ENCODE assay signal across 8 cellular contexts in the genomic region with DNA sequence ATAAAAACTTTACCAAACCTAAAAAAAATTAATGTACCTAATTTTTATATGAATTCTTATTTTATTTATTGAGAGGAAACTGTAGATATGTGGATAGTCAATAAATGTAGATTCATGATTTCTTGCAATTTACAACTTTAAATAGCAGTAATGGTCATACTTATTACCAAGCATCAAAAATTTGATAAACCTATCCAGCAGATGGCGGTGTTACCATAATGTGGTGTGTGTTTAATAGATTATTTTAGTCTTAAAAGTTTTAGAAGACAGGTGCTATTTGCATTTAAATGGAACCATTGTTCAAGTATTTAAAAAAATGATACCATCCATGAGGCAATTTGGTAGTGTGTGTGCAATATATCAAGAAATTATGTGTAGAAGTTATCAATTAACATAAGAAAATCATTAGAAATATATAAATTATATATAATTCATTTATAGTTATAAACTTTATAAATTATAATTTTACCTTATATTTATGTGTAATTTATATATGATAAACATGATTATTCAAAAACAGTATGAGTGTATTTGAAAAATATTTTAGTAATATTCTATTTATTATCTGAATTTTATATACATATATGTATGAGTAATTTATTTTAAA.
DNase-seq lines count a peak whose midpoint lies in the region; ATAC-seq, FAIRE-seq and TF ChIP-seq lines count a peak whose summit lies in the region.

No MANE protein-coding gene starts in this region.

- FAIRE-seq in colon (lab: Jason Lieb, UNC): peak; percentile 85

- H3K4me3 Mint-ChIP-seq in activated CD4-positive, alpha-beta T cell treated with anti-CD3 and anti-CD28 coated beads for 36 hours: no peak overlapping the region

- H2AK5ac ChIP-seq in neuronal stem cell (ENCODE audit: low read depth, low read length): no peak overlapping the region

- no peaks in the 10 kb centered on the region for H3K27me3 ChIP-seq in heart left ventricle
- H3K27me3 ChIP-seq in neuronal stem cell (ENCODE audit: control insufficient read depth in 3 of 3, insufficient read depth in 3 of 3, low read depth in 1 of 3, low read length in 3 of 3): no peaks in the 10 kb centered on the region

- no peaks in the 10 kb centered on the region for H3K27me3 Mint-ChIP-seq in activated CD4-positive, alpha-beta T cell treated with anti-CD3 and anti-CD28 coated beads for 36 hours

- no peaks in the 10 kb centered on the region for H3K4me1 ChIP-seq in heart left ventricle
- H3K4me1 ChIP-seq in neuronal stem cell (ENCODE audit: control insufficient read depth in 2 of 2, insufficient read depth in 1 of 2, low read depth in 1 of 2, low read length in 2 of 2): no peaks in the 10 kb centered on the region

- H3K4me1 Mint-ChIP-seq in activated CD4-positive, alpha-beta T cell treated with anti-CD3 and anti-CD28 coated beads for 36 hours: no peaks in the 10 kb centered on the region

- 8 to 16% (median 11%) methylated on average over 1 of the region's 1 CpG for WGBS in heart left ventricle, 4 donors
- WGBS in neuronal stem cell (ENCODE audit: extremely low coverage in 2 of 2, insufficient read length in 2 of 2, insufficient replicate concordance in 1 of 2), 2 donors: no CpG with 5 or more reads among the region's 1 CpG

- no peak overlapping the region for H4K8ac ChIP-seq in neuronal stem cell (ENCODE audit: low read depth, low read length)

- no peak overlapping the region for H2BK15ac ChIP-seq in neuronal stem cell (ENCODE audit: low read length)

- no peak overlapping the region for H3K4me2 ChIP-seq in neuronal stem cell (ENCODE audit: insufficient read depth, low read length, poor library complexity, severe bottlenecking)

- H3K4ac ChIP-seq in neuronal stem cell (ENCODE audit: low read length): no peak overlapping the region

- H2BK5ac ChIP-seq in neuronal stem cell (ENCODE audit: low read length): no peak overlapping the region

- CTCF ChIA-PET in activated CD4-positive, alpha-beta T cell treated with anti-CD3 and anti-CD28 coated beads for 36 hours (lab: Charles Lee): no interaction called here

- H4K91ac ChIP-seq in neuronal stem cell (ENCODE audit: low read depth, low read length, poor library complexity): no peak overlapping the region

- no peak overlapping the region for H2AFZ ChIP-seq in neuronal stem cell (ENCODE audit: low read length)

- H3K27ac ChIP-seq in heart left ventricle (no peak overlapping the region), neuronal stem cell (replicated peaks; ENCODE audit: low read length) (no peak overlapping the region)

- intact Hi-C loops in heart left ventricle (cut with DNase I): loop anchor here in 8 of 10 donors (5.0 to 10.0 kb wide), 4 partner anchors 1139 to 1342 kb away; no protein-coding TSS in a partner anchor
- intact Hi-C loops in Right ventricle myocardium inferior (cut with DNase I): loop anchor here (10.0 kb wide), 1 partner anchor 1342 kb away; no protein-coding TSS in a partner anchor
- intact Hi-C loops in activated CD4-positive, alpha-beta T cell treated with anti-CD3 and anti-CD28 coated beads for 36 hours (cut with DNase I, micrococcal nuclease): loop anchor here in 1 of 2 experiments (10.0 kb wide), 2 partner anchors 1022 to 1342 kb away; no protein-coding TSS in a partner anchor

- no peaks in the 10 kb centered on the region for H3K9me3 ChIP-seq in heart left ventricle
- no peaks in the 10 kb centered on the region for H3K9me3 ChIP-seq in neuronal stem cell (replicated peaks in 1 of 2; ENCODE audit: control insufficient read depth in 2 of 2, insufficient read depth in 1 of 2, low read depth in 1 of 2, low read length in 2 of 2)

- no peak overlapping the region for H3K9ac ChIP-seq in neuronal stem cell (ENCODE audit: low read depth, low read length, poor library complexity)

- H3K4me3 ChIP-seq in heart left ventricle (no peak overlapping the region), neuronal stem cell (ENCODE audit: low read length in 2 of 2) (no peak overlapping the region)

- no peaks in the 10 kb centered on the region for H3K36me3 ChIP-seq in heart left ventricle
- H3K36me3 ChIP-seq in neuronal stem cell (replicated peaks in 1 of 2; ENCODE audit: control insufficient read depth in 2 of 2, insufficient read depth in 2 of 2, low read length in 2 of 2): no peaks in the 10 kb centered on the region

- POLR2A ChIA-PET in activated CD4-positive, alpha-beta T cell treated with anti-CD3 and anti-CD28 coated beads for 36 hours (lab: Charles Lee): no interaction called here

- no peak overlapping the region for H2BK12ac ChIP-seq in neuronal stem cell (ENCODE audit: low read length)

- H2BK120ac ChIP-seq in neuronal stem cell (ENCODE audit: low read depth, low read length): no peak overlapping the region

- TF ChIP-seq POLR2A in heart left ventricle (IDR thresholded peaks at IDR 0.05): no peak

- H3K36me3 Mint-ChIP-seq in activated CD4-positive, alpha-beta T cell treated with anti-CD3 and anti-CD28 coated beads for 36 hours (ENCODE audit: low read depth): no peaks in the 10 kb centered on the region

- H3K27ac Mint-ChIP-seq in activated CD4-positive, alpha-beta T cell treated with anti-CD3 and anti-CD28 coated beads for 36 hours: no peak overlapping the region

- H3K23ac ChIP-seq in neuronal stem cell (ENCODE audit: low read depth, low read length, poor library complexity): no peak overlapping the region

- H3K18ac ChIP-seq in neuronal stem cell (ENCODE audit: low read length): no peak overlapping the region

- peaks cover 2% of the 10 kb centered on the region for H3K9me3 Mint-ChIP-seq in activated CD4-positive, alpha-beta T cell treated with anti-CD3 and anti-CD28 coated beads for 36 hours (ENCODE audit: low read depth)

- DNase-seq in heart left ventricle (no peak), Right ventricle myocardium inferior (ENCODE audit: missing footprints) (no peak), NCI-H446 (lab: John Stamatoyannopoulos, UW) (peak; percentile 45 to 79), neuronal stem cell (ENCODE audit: low spot score) (peak; percentile 20), middle frontal gyrus (ENCODE audit: extremely low spot score, low spot score) (no peak)
- DNase-seq in activated CD4-positive, alpha-beta T cell treated with anti-CD3 and anti-CD28 coated beads for 36 hours: no peak

- no peaks in the 10 kb centered on the region for H3K79me1 ChIP-seq in neuronal stem cell (ENCODE audit: low read depth, low read length)

- no peak for ATAC-seq in heart left ventricle
- no peak for ATAC-seq in Right ventricle myocardium inferior
- ATAC-seq in activated CD4-positive, alpha-beta T cell treated with anti-CD3 and anti-CD28 coated beads for 36 hours: no peak
- ATAC-seq in HG02759 (IDR thresholded peaks at IDR 0.05; ENCODE audit: unreplicated experiment): no peak

- no peak overlapping the region for H3K14ac ChIP-seq in neuronal stem cell (ENCODE audit: low read length)

- TF ChIP-seq CTCF in heart left ventricle (IDR thresholded peaks at IDR 0.05): peak in 7 of 12 donors; percentile 18 to 46 (median 39)

Comparison
In these comparisons a context has a peak if more than half of its experiments do, and no peak if none do; other contexts are left out.
1. DNase-seq: peak in NCI-H446 (2 of 2) and neuronal stem cell (single experiment); none in heart left ventricle (0 of 5), Right ventricle myocardium inferior (single experiment), middle frontal gyrus (single experiment) and activated CD4-positive, alpha-beta T cell treated with anti-CD3 and anti-CD28 coated beads for 36 hours (single experiment).